28 cellular contexts compared by ENCODE assay signal in genomic region chr7:144629598-144629997, GRCh38.
"Had no signal": no experiment of that assay in that cellular context is flagged by ENCODE, and none has a peak within 500 bp of the region (broad histone marks: within the 10 kb centered on the region; RNA-seq: fewer than 3 reads in every experiment).

No MANE protein-coding gene starts in this region.

- H3K27ac ChIP-seq: colonic mucosa, coronary artery, dorsolateral prefrontal cortex, epithelial cell of prostate, esophagus muscularis mucosa, esophagus squamous epithelium, foreskin keratinocyte, gastrocnemius medialis, gastroesophageal sphincter, heart left ventricle, heart right ventricle had no signal

- H3K9me3 Mint-ChIP-seq: effector memory CD8-positive, alpha-beta T cell had no signal

- ATAC-seq: effector memory CD8-positive, alpha-beta T cell; esophagus mucosa; foreskin keratinocyte; gastrocnemius medialis; gastroesophageal sphincter; heart left ventricle; heart right ventricle had no signal

- H3K4me3 ChIP-seq: colonic mucosa, coronary artery, dorsolateral prefrontal cortex, esophagus muscularis mucosa, esophagus squamous epithelium, gastrocnemius medialis, gastroesophageal sphincter, heart left ventricle, heart right ventricle had no signal

- DNase-seq: colonic mucosa; cortex of kidney; dermis blood vessel endothelial cell; dorsolateral prefrontal cortex; effector CD4-positive, alpha-beta T cell; effector CD8-positive, alpha-beta T cell; effector memory CD4-positive, alpha-beta T cell; effector memory CD8-positive, alpha-beta T cell; erythroblast; esophagus squamous epithelium; foreskin fibroblast; foreskin keratinocyte; foreskin melanocyte; gastrocnemius medialis; glutamatergic neuron; head of caudate nucleus; heart left ventricle; heart right ventricle had no signal

- H3K4me3 Mint-ChIP-seq: dendritic cell treated with granulocyte-macrophage colony-stimulating factor and Interleukin-4, amounts not matched to agents 40 ng/mL and 50 ng/mL, for 4 days; effector memory CD8-positive, alpha-beta T cell had no signal

- FAIRE-seq: colon, endometrium, endothelial cell of umbilical vein, frontal cortex had no signal

- H3K4me1 ChIP-seq: colonic mucosa, esophagus muscularis mucosa, esophagus squamous epithelium, foreskin keratinocyte, gastrocnemius medialis, gastroesophageal sphincter, heart left ventricle, heart right ventricle had no signal

- H3K27me3 ChIP-seq: colonic mucosa, dorsolateral prefrontal cortex, esophagus muscularis mucosa, esophagus squamous epithelium, foreskin keratinocyte, gastrocnemius medialis, gastroesophageal sphincter, heart left ventricle, heart right ventricle had no signal

- H3K9me3 ChIP-seq: colonic mucosa, esophagus muscularis mucosa, esophagus squamous epithelium, gastrocnemius medialis, gastroesophageal sphincter, heart left ventricle, heart right ventricle had no signal

- H3K36me3 ChIP-seq: colonic mucosa, esophagus muscularis mucosa, esophagus squamous epithelium, gastrocnemius medialis, gastroesophageal sphincter, heart left ventricle, heart right ventricle had no signal

- H3K27ac Mint-ChIP-seq: dendritic cell treated with granulocyte-macrophage colony-stimulating factor and Interleukin-4, amounts not matched to agents 40 ng/mL and 50 ng/mL, for 4 days; effector memory CD8-positive, alpha-beta T cell had no signal

- H3K27me3 Mint-ChIP-seq: dendritic cell treated with granulocyte-macrophage colony-stimulating factor and Interleukin-4, amounts not matched to agents 40 ng/mL and 50 ng/mL, for 4 days; effector memory CD8-positive, alpha-beta T cell had no signal
